8 cellular contexts compared by ENCODE assay signal in the genomic region with DNA sequence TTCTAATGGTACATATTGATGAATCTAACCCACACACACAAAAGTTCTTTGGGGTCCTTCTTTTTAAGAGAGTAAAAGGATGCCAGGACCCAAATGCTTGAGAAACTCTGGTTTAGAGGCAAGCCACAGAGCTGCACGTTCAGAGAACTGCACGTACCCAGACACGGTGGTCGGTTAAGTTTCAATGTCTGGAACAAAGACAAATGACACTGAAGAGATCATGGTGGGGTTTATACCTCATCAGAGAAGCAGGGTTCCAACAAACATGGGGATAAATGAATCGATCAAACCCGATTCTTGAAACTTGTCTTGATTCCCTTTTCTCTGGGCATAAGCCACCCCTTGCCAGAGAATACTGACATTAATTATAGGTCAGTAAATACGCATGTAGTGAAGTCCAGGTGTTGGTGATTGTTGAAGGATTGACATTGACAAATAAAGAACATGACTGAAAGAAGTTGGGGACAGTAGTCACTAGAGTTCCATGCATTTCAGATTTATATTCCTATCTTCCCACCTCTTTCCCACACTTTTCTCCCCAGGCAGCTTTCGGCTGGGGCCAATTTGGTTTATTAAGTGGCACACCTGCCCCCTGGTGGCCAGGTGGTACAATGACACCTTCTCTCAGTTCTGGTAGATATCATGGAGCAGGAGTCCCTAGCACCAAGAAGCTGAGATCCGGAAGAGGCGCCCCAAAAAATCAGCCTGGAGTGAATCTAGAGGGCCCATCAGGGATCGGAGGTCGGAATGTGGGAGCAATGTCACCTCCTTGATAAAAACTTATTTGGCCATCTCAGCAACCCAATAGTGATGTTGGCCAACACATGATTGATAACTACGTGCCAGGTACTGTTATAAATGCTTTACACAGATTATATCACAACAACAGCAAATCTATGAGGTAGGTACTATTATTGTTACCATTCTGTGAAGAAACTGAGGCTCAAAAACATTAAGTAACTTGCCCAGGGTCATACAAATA. TPM values are rescaled to one million over a fixed set of nuclear protein-coding genes. Genes with fewer than 3 reads are reported as not detected.
DNase-seq lines count a peak whose midpoint lies in the region; ATAC-seq and TF ChIP-seq lines count a peak whose summit lies in the region.

No MANE protein-coding gene starts in this region.

- no peak overlapping the region for H3K4ac ChIP-seq in trophoblast cell (ENCODE audit: low read depth, low read length)

- H3K4me3 ChIP-seq in trophoblast cell (ENCODE audit: low read depth, low read length), result no peak overlapping the region

- H3K9me3 Mint-ChIP-seq in activated naive CD4-positive, alpha-beta T cell treated with anti-CD3 and anti-CD28 coated beads, Interleukin-2, amount 50 U/mL, for 24 hours, result no peaks in the 10 kb centered on the region
- peaks cover 1% of the 10 kb centered on the region for H3K9me3 Mint-ChIP-seq in glutamatergic neuron (ENCODE audit: unreplicated experiment)

- H3K27me3 Mint-ChIP-seq in activated naive CD4-positive, alpha-beta T cell treated with anti-CD3 and anti-CD28 coated beads, Interleukin-2, amount 50 U/mL, for 24 hours, result no peaks in the 10 kb centered on the region
- H3K27me3 Mint-ChIP-seq in glutamatergic neuron (ENCODE audit: unreplicated experiment), result peaks cover 3% of the 10 kb centered on the region

- no peak overlapping the region for H4K8ac ChIP-seq in trophoblast cell (ENCODE audit: low read depth, low read length)

- H2AK5ac ChIP-seq in trophoblast cell (ENCODE audit: low read length), result no peak overlapping the region

- H2AFZ ChIP-seq in trophoblast cell (ENCODE audit: insufficient read depth, low read length, poor library complexity), result no peak overlapping the region

- H3K9me3 ChIP-seq in KOPT-K1 (ENCODE audit: insufficient read depth, low read length, poor library complexity, severe bottlenecking) (no peaks in the 10 kb centered on the region), trophoblast cell (ENCODE audit: insufficient read depth, low read depth, low read length) (no peaks in the 10 kb centered on the region)

- no peak overlapping the region for H3K14ac ChIP-seq in trophoblast cell (ENCODE audit: low read length)

- H3K27me3 ChIP-seq in trophoblast cell (ENCODE audit: insufficient read depth, low read length), result no peaks in the 10 kb centered on the region

- DNase-seq in EH (ENCODE audit: low read depth) (peak; percentile 75), glutamatergic neuron (peak; percentile 52), trophoblast cell (peak; percentile 42 to 89)

- peaks cover 16% of the 10 kb centered on the region for H3K79me1 ChIP-seq in trophoblast cell (ENCODE audit: low read length)

- no peak overlapping the region for H3K23ac ChIP-seq in trophoblast cell (ENCODE audit: low read length)

- no peak overlapping the region for H3K4me2 ChIP-seq in trophoblast cell (ENCODE audit: low read length)

- H4K91ac ChIP-seq in trophoblast cell (ENCODE audit: low read depth, low read length), result peak overlapping the region; percentile 38

- H3K4me1 ChIP-seq in trophoblast cell (ENCODE audit: control insufficient read depth in 1 of 2, insufficient read depth in 2 of 2, low read length in 2 of 2), result peaks cover 20 to 22% of the 10 kb centered on the region in 2 experiments

- peaks cover 3% of the 10 kb centered on the region for H3K79me2 ChIP-seq in trophoblast cell (ENCODE audit: control insufficient read depth, insufficient read depth, low read length, poor library complexity)

- peak overlapping the region; percentile 79 for H3K27ac Mint-ChIP-seq in activated naive CD4-positive, alpha-beta T cell treated with anti-CD3 and anti-CD28 coated beads, Interleukin-2, amount 50 U/mL, for 24 hours
- no peak overlapping the region for H3K27ac Mint-ChIP-seq in glutamatergic neuron (ENCODE audit: unreplicated experiment)

- no peak overlapping the region for H4K12ac ChIP-seq in trophoblast cell (ENCODE audit: low read depth, low read length)

- no peak overlapping the region for H2BK5ac ChIP-seq in trophoblast cell (ENCODE audit: low read depth, low read length, poor library complexity)

- H2BK120ac ChIP-seq in trophoblast cell (ENCODE audit: insufficient read depth, low read length, poor library complexity), result no peak overlapping the region

- TF ChIP-seq POLR2A in Raji (IDR thresholded peaks at IDR 0.05; ENCODE audit: insufficient read depth, low read depth, low read length), result peak; percentile 37

- peak; percentile 98 for TF ChIP-seq CTCF in glutamatergic neuron (IDR thresholded peaks at IDR 0.05; ENCODE audit: partially characterized antibody, unreplicated experiment)

- peak overlapping the region; percentile 50 for H2BK12ac ChIP-seq in trophoblast cell (ENCODE audit: low read length)

- H3K9ac ChIP-seq in trophoblast cell (ENCODE audit: low read length), result no peak overlapping the region

- no CpG with 5 or more reads among the region's 13 CpGs for WGBS in trophoblast cell (ENCODE audit: extremely low coverage, insufficient coverage, insufficient read length)

- H3K18ac ChIP-seq in trophoblast cell (ENCODE audit: low read length), result no peak overlapping the region

- peaks cover 59% of the 10 kb centered on the region for H3K4me1 Mint-ChIP-seq in activated naive CD4-positive, alpha-beta T cell treated with anti-CD3 and anti-CD28 coated beads, Interleukin-2, amount 50 U/mL, for 24 hours
- H3K4me1 Mint-ChIP-seq in glutamatergic neuron (ENCODE audit: low read depth, unreplicated experiment), result peaks cover 5% of the 10 kb centered on the region

- no peak for ATAC-seq in GM18520 (IDR thresholded peaks at IDR 0.05; ENCODE audit: unreplicated experiment)
- no peak for ATAC-seq in GM21381 (IDR thresholded peaks at IDR 0.05; ENCODE audit: unreplicated experiment)

- peak overlapping the region; percentile 49 for H3K4me3 Mint-ChIP-seq in activated naive CD4-positive, alpha-beta T cell treated with anti-CD3 and anti-CD28 coated beads, Interleukin-2, amount 50 U/mL, for 24 hours
- H3K4me3 Mint-ChIP-seq in glutamatergic neuron (ENCODE audit: unreplicated experiment), result no peak overlapping the region

- H3K36me3 ChIP-seq in KOPT-K1 (ENCODE audit: insufficient read depth, low read length) (no peaks in the 10 kb centered on the region), trophoblast cell (ENCODE audit: control insufficient read depth in 1 of 2, insufficient read depth in 2 of 2, low read length in 2 of 2) (no peaks in the 10 kb centered on the region)

- H3K27ac ChIP-seq in KOPT-K1 (ENCODE audit: low read depth, low read length, poor library complexity, severe bottlenecking), result peak overlapping the region; percentile 98
- no peak overlapping the region for H3K27ac ChIP-seq in trophoblast cell (ENCODE audit: low read depth, low read length)

- H3K36me3 Mint-ChIP-seq in activated naive CD4-positive, alpha-beta T cell treated with anti-CD3 and anti-CD28 coated beads, Interleukin-2, amount 50 U/mL, for 24 hours, result no peaks in the 10 kb centered on the region
- H3K36me3 Mint-ChIP-seq in glutamatergic neuron (ENCODE audit: unreplicated experiment), result no peaks in the 10 kb centered on the region

RNA-seq across cellular contexts. Expression of a gene that starts 17.8 kb away (rescaled TPM):
- 67.9 TPM for total RNA-seq in glutamatergic neuron (ENCODE audit: unreplicated experiment)
- polyA plus RNA-seq in trophoblast cell (2013), result 47.8 and 51.3 TPM in 2 replicates
